12 cellular contexts compared by ENCODE assay signal in the genomic region with DNA sequence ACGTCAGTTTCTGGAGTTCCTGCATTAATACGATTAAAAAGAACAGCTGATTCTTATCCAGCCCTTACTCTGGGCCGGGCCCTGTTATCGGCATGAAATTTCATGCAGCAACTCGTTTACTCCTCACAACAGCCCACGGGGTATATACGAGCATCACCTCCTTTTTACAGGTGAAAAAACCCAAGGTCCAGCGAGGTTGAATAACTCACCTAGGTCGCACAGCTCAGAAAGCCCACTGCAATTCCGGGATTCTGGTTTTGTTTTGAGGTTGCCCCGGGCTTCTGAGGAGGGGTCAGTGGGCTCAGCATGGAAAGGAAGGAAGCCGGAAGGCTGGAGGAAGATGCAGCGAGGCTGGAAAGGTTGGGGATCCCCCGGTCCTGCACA. TPM values are rescaled to one million over a fixed set of nuclear protein-coding genes. Genes with fewer than 3 reads are reported as not detected.
DNase-seq lines count a peak whose midpoint lies in the region; ATAC-seq and TF ChIP-seq lines count a peak whose summit lies in the region.
"Had no signal": no experiment of that assay in that cellular context is flagged by ENCODE, and none has a peak within 500 bp of the region (broad histone marks: within the 10 kb centered on the region; RNA-seq: fewer than 3 reads in every experiment).

No MANE protein-coding gene starts in this region.

- no peak overlapping the region for H2BK5ac ChIP-seq in neuronal stem cell (ENCODE audit: low read length)

- H2AK5ac ChIP-seq in neuronal stem cell (ENCODE audit: low read depth, low read length) = peak overlapping the region; percentile 46

- no peak for TF ChIP-seq POLR2A in GM18505 (IDR thresholded peaks at IDR 0.05; ENCODE audit: borderline replicate concordance, extremely low read depth, insufficient read depth, insufficient read length)
- no peak for TF ChIP-seq POLR2A in transverse colon (IDR thresholded peaks at IDR 0.05)

- H3K4me2 ChIP-seq in SK-N-SH (peak overlapping the region; percentile 67), neuronal stem cell (ENCODE audit: insufficient read depth, low read length, poor library complexity, severe bottlenecking) (no peak overlapping the region)

- CTCF ChIA-PET in Caco-2 (lab: Charles Lee) = interaction anchor here (0.6 kb wide), 4 partner anchors 47 to 510 kb away, joined by 3 to 5 read pairs (median 4); a partner anchor contains a TSS
- CTCF ChIA-PET in SK-N-SH (lab: Yijun Ruan, JAX) = interaction anchor here (0.7 to 1.8 kb wide), 5 partner anchors 12 to 108 kb away, joined by 3 to 7 read pairs (median 3); a partner anchor contains a TSS

- H3K4me3 ChIP-seq in Caco-2 (ENCODE audit: low read depth, low read length) (peak overlapping the region; percentile 51), SK-N-SH (ENCODE audit: low read depth in 2 of 2, low read length in 1 of 2) (peak overlapping the region; percentile 35 to 57; a peak in 3 of 4 replicates), neuronal stem cell (ENCODE audit: low read length in 2 of 2) (peak overlapping the region in 1 of 2 donors; percentile 18), transverse colon (no peak overlapping the region)

- H2AFZ ChIP-seq in SK-N-SH (ENCODE audit: low read depth) = peak overlapping the region; percentile 79
- peak overlapping the region; percentile 45 for H2AFZ ChIP-seq in neuronal stem cell (ENCODE audit: low read length)

- ATAC-seq in GM18505 (IDR thresholded peaks at IDR 0.05; ENCODE audit: unreplicated experiment) = no peak
- no peak for ATAC-seq in HG02973 (IDR thresholded peaks at IDR 0.05; ENCODE audit: unreplicated experiment)

- H4K8ac ChIP-seq in neuronal stem cell (ENCODE audit: low read depth, low read length) = no peak overlapping the region

- intact Hi-C loops in Caco-2 (cut with micrococcal nuclease; ENCODE audit: unreplicated experiment) (no loop called here), transverse colon (cut with DNase I; ENCODE audit: low total_unique reads) (no loop called here)

- no peaks in the 10 kb centered on the region for H3K9me2 ChIP-seq in SK-N-SH

- no peaks in the 10 kb centered on the region for H3K79me2 ChIP-seq in SK-N-SH (ENCODE audit: insufficient read depth)

- H3K36me3 Mint-ChIP-seq in Caco-2 (ENCODE audit: insufficient read depth, unreplicated experiment) = no peaks in the 10 kb centered on the region
- no peaks in the 10 kb centered on the region for H3K36me3 Mint-ChIP-seq in endothelial cell (ENCODE audit: low read depth, unreplicated experiment)

- no peak overlapping the region for H3K14ac ChIP-seq in neuronal stem cell (ENCODE audit: low read length)

- no peak overlapping the region for H3K27ac Mint-ChIP-seq in Caco-2 (ENCODE audit: unreplicated experiment)
- no peak overlapping the region for H3K27ac Mint-ChIP-seq in endothelial cell (ENCODE audit: unreplicated experiment)

- H4K91ac ChIP-seq in neuronal stem cell (ENCODE audit: low read depth, low read length, poor library complexity) = no peak overlapping the region

- no peaks in the 10 kb centered on the region for H4K20me1 ChIP-seq in SK-N-SH (ENCODE audit: insufficient read depth)

- no peak overlapping the region for H2BK15ac ChIP-seq in neuronal stem cell (ENCODE audit: low read length)

- DNase-seq in Caco-2 (no peak), SK-N-SH (no peak), endothelial cell (ENCODE audit: low spot score) (no peak), neuronal stem cell (ENCODE audit: low spot score) (no peak), globus pallidus (ENCODE audit: low spot score) (no peak), transverse colon (no peak)
- DNase-seq: NCI-H187, retina had no signal

- H3K27me3 Mint-ChIP-seq in Caco-2 (ENCODE audit: insufficient read depth, unreplicated experiment) = peaks cover 12% of the 10 kb centered on the region
- H3K27me3 Mint-ChIP-seq in endothelial cell (ENCODE audit: unreplicated experiment) = peaks cover 4% of the 10 kb centered on the region

- H3K27me3 ChIP-seq in Caco-2 (replicated peaks; ENCODE audit: control insufficient read depth, insufficient read depth, low read length) (no peaks in the 10 kb centered on the region; the same call in none of the 2 replicates), SK-N-SH (ENCODE audit: insufficient read depth) (no peaks in the 10 kb centered on the region), neuronal stem cell (ENCODE audit: control insufficient read depth in 3 of 3, insufficient read depth in 3 of 3, low read depth in 1 of 3, low read length in 3 of 3) (peaks cover 10 to 44% (median 38%) of the 10 kb centered on the region in 3 experiments), transverse colon (peaks cover 82% of the 10 kb centered on the region)

- H3K9ac ChIP-seq in SK-N-SH (peak overlapping the region; percentile 36), neuronal stem cell (ENCODE audit: low read depth, low read length, poor library complexity) (peak overlapping the region; percentile 60)

- POLR2A ChIA-PET in Caco-2 (lab: Charles Lee) = no interaction called here
- POLR2A ChIA-PET in SK-N-SH (lab: Yijun Ruan, JAX) = no interaction called here

- no peak overlapping the region for H3K27ac ChIP-seq in SK-N-SH (ENCODE audit: low read depth in 2 of 2, low read length in 1 of 2)
- no peak overlapping the region for H3K27ac ChIP-seq in neuronal stem cell (replicated peaks; ENCODE audit: low read length)
- H3K27ac ChIP-seq in transverse colon = no peak overlapping the region

- no peaks in the 10 kb centered on the region for H3K79me1 ChIP-seq in neuronal stem cell (ENCODE audit: low read depth, low read length)

- H3K23ac ChIP-seq in neuronal stem cell (ENCODE audit: low read depth, low read length, poor library complexity) = peak overlapping the region; percentile 65

- TF ChIP-seq RAD21 in SK-N-SH (IDR thresholded peaks at IDR 0.05; ENCODE audit: low read length) = no peak

- H3K4me1 ChIP-seq in Caco-2 = 0 out of 2 replicates have a peak, but pooled peaks cover 5% of the 10 kb centered on the region
- peaks cover 0 to 7% of the 10 kb centered on the region in 2 experiments; a peak in 1 of 4 replicates for H3K4me1 ChIP-seq in SK-N-SH (ENCODE audit: control insufficient read depth in 1 of 2, insufficient read depth in 2 of 2, low read depth in 1 of 2, low read length in 1 of 2)
- peaks cover 2% of the 10 kb centered on the region in 2 donors for H3K4me1 ChIP-seq in neuronal stem cell (ENCODE audit: control insufficient read depth in 2 of 2, insufficient read depth in 1 of 2, low read depth in 1 of 2, low read length in 2 of 2)
- H3K4me1 ChIP-seq in transverse colon = peaks cover 0 to 13% (median 5%) of the 10 kb centered on the region in 4 donors

- in situ Hi-C loops in transverse colon (cut with MboI; ENCODE audit: low pct_ligation_motif_present in 1 of 4, low pct_unique_long_range_greater_than_20kb in 1 of 4, low sequenced_read_pairs in 3 of 4) = no loop called here

- H3K4me3 Mint-ChIP-seq in Caco-2 (ENCODE audit: unreplicated experiment) = peak overlapping the region; percentile 84
- H3K4me3 Mint-ChIP-seq in endothelial cell (ENCODE audit: unreplicated experiment) = peak overlapping the region; percentile 32

- peak overlapping the region; percentile 64 for H3K18ac ChIP-seq in neuronal stem cell (ENCODE audit: low read length)

- TF ChIP-seq EP300 in SK-N-SH (IDR thresholded peaks at IDR 0.05; ENCODE audit: borderline replicate concordance in 1 of 2, low read depth in 1 of 2, low read length in 1 of 2) = no peak
- TF ChIP-seq EP300 in transverse colon (IDR thresholded peaks at IDR 0.05; ENCODE audit: low read depth) = no peak

- no peaks in the 10 kb centered on the region for H3K9me3 Mint-ChIP-seq in Caco-2 (ENCODE audit: unreplicated experiment)
- H3K9me3 Mint-ChIP-seq in endothelial cell (ENCODE audit: unreplicated experiment) = no peaks in the 10 kb centered on the region

- WGBS in SK-N-SH (ENCODE audit: low lambda C conversion rate) = 29% methylated on average over 13 of the region's 14 CpGs
- WGBS in neuronal stem cell (ENCODE audit: extremely low coverage in 2 of 2, insufficient read length in 2 of 2, insufficient replicate concordance in 1 of 2), 2 donors = no CpG with 5 or more reads among the region's 14 CpGs
- 6% methylated on average over 14 of the region's 14 CpGs; no CpG with 5 or more reads in 1 of the 2 donors for WGBS in transverse colon (ENCODE audit: low coverage in 1 of 2), 2 donors

- H3K9me3 ChIP-seq in Caco-2 (no peaks in the 10 kb centered on the region), SK-N-SH (no peaks in the 10 kb centered on the region), neuronal stem cell (replicated peaks in 1 of 2; ENCODE audit: control insufficient read depth in 2 of 2, insufficient read depth in 1 of 2, low read depth in 1 of 2, low read length in 2 of 2) (peaks cover 0 to 2% of the 10 kb centered on the region in 2 donors), transverse colon (no peaks in the 10 kb centered on the region)

- peaks cover 19% of the 10 kb centered on the region for H3F3A ChIP-seq in SK-N-SH (replicated peaks; ENCODE audit: insufficient read depth)

- TF ChIP-seq CTCF in Caco-2 (IDR thresholded peaks at IDR 0.05; ENCODE audit: insufficient read depth in 1 of 2, low read depth in 1 of 2, low read length in 1 of 2, severe bottlenecking in 1 of 2, unreplicated experiment in 1 of 2) (no peak), SK-N-SH (IDR thresholded peaks at IDR 0.05) (no peak), endothelial cell (IDR thresholded peaks at IDR 0.05; ENCODE audit: unreplicated experiment) (no peak), transverse colon (IDR thresholded peaks at IDR 0.05) (no peak)

- no peak overlapping the region for H3K4ac ChIP-seq in neuronal stem cell (ENCODE audit: low read length)

- H2BK12ac ChIP-seq in neuronal stem cell (ENCODE audit: low read length) = no peak overlapping the region

- H3K4me1 Mint-ChIP-seq in Caco-2 (ENCODE audit: low read depth, unreplicated experiment) (peaks cover 7% of the 10 kb centered on the region), endothelial cell (ENCODE audit: unreplicated experiment) (peaks cover 17% of the 10 kb centered on the region)

- H2BK120ac ChIP-seq in neuronal stem cell (ENCODE audit: low read depth, low read length) = no peak overlapping the region

- BruUV-seq in Caco-2 (replicated peaks; lab: Mats Ljungman, UMichigan) = no TSS peak

- H3K36me3 ChIP-seq in Caco-2 (ENCODE audit: control insufficient read depth, insufficient read depth, low read length) (no peaks in the 10 kb centered on the region), SK-N-SH (replicated peaks in 1 of 2; ENCODE audit: control insufficient read depth in 1 of 2, insufficient read depth in 2 of 2, low read length in 1 of 2) (no peaks in the 10 kb centered on the region), neuronal stem cell (replicated peaks in 1 of 2; ENCODE audit: control insufficient read depth in 2 of 2, insufficient read depth in 2 of 2, low read length in 2 of 2) (no peaks in the 10 kb centered on the region), transverse colon (no peaks in the 10 kb centered on the region)

RNA-seq across cellular contexts. Expression of a gene that starts 0.6 kb away (rescaled TPM):
- total RNA-seq in Caco-2 (2022) (0.45 and 0.46 TPM in 2 replicates), endothelial cell (ENCODE audit: unreplicated experiment) (0.46 TPM), transverse colon (not detected)
- 0.24 and 0.36 TPM in 2 replicates for polyA plus RNA-seq in SK-N-SH (2012; rRNA removed)
- 0.13 and 0.31 TPM in 2 replicates for polyA plus RNA-seq in SK-N-SH (2012; cell fraction: cytosol; rRNA removed)
- 0.41 and 0.45 TPM in 2 replicates for polyA plus RNA-seq in SK-N-SH (2012; cell fraction: nucleus; rRNA removed)
- not detected for polyA plus RNA-seq in neuronal stem cell (2013, experiment 1 of 2)
- not detected for polyA plus RNA-seq in neuronal stem cell (2013, experiment 2 of 2)
- total RNA-seq: H4, kidney had no signal

RNA-seq across cellular contexts. Expression of a gene that starts 42.0 kb away (rescaled TPM):
- total RNA-seq in Caco-2 (2022) = 98.6 and 112 TPM in 2 replicates
- 24.7 and 36.4 TPM in 2 replicates for polyA plus RNA-seq in SK-N-SH (2012; rRNA removed)
- 14.3 and 23.1 TPM in 2 replicates for polyA plus RNA-seq in SK-N-SH (2012; cell fraction: cytosol; rRNA removed)
- polyA plus RNA-seq in SK-N-SH (2012; cell fraction: nucleus; rRNA removed) = 31.0 and 44.4 TPM in 2 replicates
- 48.8 TPM for total RNA-seq in endothelial cell (ENCODE audit: unreplicated experiment)
- 102 TPM for polyA plus RNA-seq in neuronal stem cell (2013, experiment 1 of 2)
- 96.5 TPM for polyA plus RNA-seq in neuronal stem cell (2013, experiment 2 of 2)
- 10 to 100 TPM; 43.8 to 96.1 (median 63.2) TPM for total RNA-seq in transverse colon

RNA-seq across cellular contexts. Expression of a gene that starts 51.2 kb away (rescaled TPM):
- total RNA-seq in Caco-2 (2022) (3.4 and 3.8 TPM in 2 replicates), endothelial cell (ENCODE audit: unreplicated experiment) (4.0 TPM), transverse colon (1 to 10 TPM in 2 of 4 donors, under 1 TPM in 1, not detected in 1; 0.14 to 1.5 (median 1.1) TPM)
- 5.0 and 5.8 TPM in 2 replicates for polyA plus RNA-seq in SK-N-SH (2012; rRNA removed)
- 4.3 and 4.5 TPM in 2 replicates for polyA plus RNA-seq in SK-N-SH (2012; cell fraction: cytosol; rRNA removed)
- 3.2 and 7.6 TPM in 2 replicates for polyA plus RNA-seq in SK-N-SH (2012; cell fraction: nucleus; rRNA removed)
- polyA plus RNA-seq in neuronal stem cell (2013, experiment 1 of 2) = 8.9 TPM
- 8.1 TPM for polyA plus RNA-seq in neuronal stem cell (2013, experiment 2 of 2)

Comparison
In these comparisons a context has a peak if more than half of its experiments do, and no peak if none do; other contexts are left out.
1. H3K4me3 ChIP-seq: peak in Caco-2 (single experiment) and SK-N-SH (2 of 2); none in transverse colon (0 of 4).